In genomic region chr2:171248205-171248662, GRCh38 we compare ENCODE assay signal across 9 cellular contexts.
A peak's percentile ranks its signal among the peaks of the same experiment; 100 is the strongest.
DNase-seq lines count a peak whose midpoint lies in the region; ATAC-seq and TF ChIP-seq lines count a peak whose summit lies in the region.
"Had no signal": no experiment of that assay in that cellular context is flagged by ENCODE, and none has a peak within 500 bp of the region (broad histone marks: within the 10 kb centered on the region; RNA-seq: fewer than 3 reads in every experiment).

No MANE protein-coding gene starts in this region.

- intact Hi-C loops in right cardiac atrium (cut with DNase I), result no loop called here
- intact Hi-C loops in stomach (cut with DNase I; ENCODE audit: low total_unique reads), result no loop called here

- H3K27me3 ChIP-seq in right cardiac atrium (ENCODE audit: control insufficient read depth, insufficient read depth) (no peaks in the 10 kb centered on the region), stomach (no peaks in the 10 kb centered on the region)

- DNase-seq in T follicular helper cell (ENCODE audit: low read depth) (peak; percentile 17), D341Med (ENCODE audit: low spot score) (no peak), right cardiac atrium (no peak), stomach (no peak)
- no peak for DNase-seq in effector memory CD8-positive, alpha-beta T cell
- DNase-seq: NCI-H1105 treated with DMSO at 0.1 percent for 48 hours had no signal

- H3K27ac ChIP-seq in right cardiac atrium (ENCODE audit: low read length) (no peak overlapping the region), stomach (no peak overlapping the region)

- H3K9me3 ChIP-seq in right cardiac atrium (ENCODE audit: control insufficient read depth, low read length) (peaks cover 3% of the 10 kb centered on the region), stomach (peaks cover 0 to 21% (median 11%) of the 10 kb centered on the region in 4 donors)

- peak overlapping the region; percentile 44 to 71 for H3K27ac Mint-ChIP-seq in effector memory CD8-positive, alpha-beta T cell

- H3K4me3 ChIP-seq in right cardiac atrium (ENCODE audit: low read length), result no peak overlapping the region
- no peak overlapping the region for H3K4me3 ChIP-seq in stomach

- WGBS in right cardiac atrium, result 72% methylated on average over 5 of the region's 5 CpGs
- 62 to 70% (median 63%) methylated on average over 5 of the region's 5 CpGs for WGBS in stomach, 5 donors

- ATAC-seq in GM18499 (IDR thresholded peaks at IDR 0.05; ENCODE audit: insufficient read depth, unreplicated experiment) (peak; percentile 81), HG02870 (IDR thresholded peaks at IDR 0.05; ENCODE audit: unreplicated experiment) (peak; percentile 45), right cardiac atrium (no peak), GM19324 (IDR thresholded peaks at IDR 0.05; ENCODE audit: low FRiP score, unreplicated experiment) (no peak)
- peak; percentile 86 for ATAC-seq in effector memory CD8-positive, alpha-beta T cell (replicated peaks)

- no peak for TF ChIP-seq EP300 in stomach (IDR thresholded peaks at IDR 0.05)

- H3K4me1 ChIP-seq in right cardiac atrium (ENCODE audit: control insufficient read depth, insufficient read depth, low read length) (no peaks in the 10 kb centered on the region), stomach (peaks cover 0 to 7% (median 0%) of the 10 kb centered on the region in 4 donors)

- no peaks in the 10 kb centered on the region for H3K9me3 Mint-ChIP-seq in effector memory CD8-positive, alpha-beta T cell

- no peak for TF ChIP-seq POLR2A in stomach (IDR thresholded peaks at IDR 0.05)

- no peak for TF ChIP-seq CTCF in stomach (IDR thresholded peaks at IDR 0.05)

- H3K36me3 ChIP-seq in stomach, result no peaks in the 10 kb centered on the region

- no peaks in the 10 kb centered on the region for H3K27me3 Mint-ChIP-seq in effector memory CD8-positive, alpha-beta T cell

- peak overlapping the region; percentile 39 to 63 for H3K4me3 Mint-ChIP-seq in effector memory CD8-positive, alpha-beta T cell

- no peaks in the 10 kb centered on the region for H3K36me3 Mint-ChIP-seq in effector memory CD8-positive, alpha-beta T cell (ENCODE audit: insufficient read depth)

- H3K4me1 Mint-ChIP-seq in effector memory CD8-positive, alpha-beta T cell (ENCODE audit: low read depth in 2 of 2), result peaks cover 16 to 17% of the 10 kb centered on the region in 2 donors

Comparison
In these comparisons a context has a peak if more than half of its experiments do, and no peak if none do; other contexts are left out.
1. ATAC-seq: peak in GM18499 (single experiment), HG02870 (single experiment) and effector memory CD8-positive, alpha-beta T cell (single experiment); none in right cardiac atrium (0 of 2) and GM19324 (single experiment).